1 cellular context compared by ENCODE assay signal in the genomic region with DNA sequence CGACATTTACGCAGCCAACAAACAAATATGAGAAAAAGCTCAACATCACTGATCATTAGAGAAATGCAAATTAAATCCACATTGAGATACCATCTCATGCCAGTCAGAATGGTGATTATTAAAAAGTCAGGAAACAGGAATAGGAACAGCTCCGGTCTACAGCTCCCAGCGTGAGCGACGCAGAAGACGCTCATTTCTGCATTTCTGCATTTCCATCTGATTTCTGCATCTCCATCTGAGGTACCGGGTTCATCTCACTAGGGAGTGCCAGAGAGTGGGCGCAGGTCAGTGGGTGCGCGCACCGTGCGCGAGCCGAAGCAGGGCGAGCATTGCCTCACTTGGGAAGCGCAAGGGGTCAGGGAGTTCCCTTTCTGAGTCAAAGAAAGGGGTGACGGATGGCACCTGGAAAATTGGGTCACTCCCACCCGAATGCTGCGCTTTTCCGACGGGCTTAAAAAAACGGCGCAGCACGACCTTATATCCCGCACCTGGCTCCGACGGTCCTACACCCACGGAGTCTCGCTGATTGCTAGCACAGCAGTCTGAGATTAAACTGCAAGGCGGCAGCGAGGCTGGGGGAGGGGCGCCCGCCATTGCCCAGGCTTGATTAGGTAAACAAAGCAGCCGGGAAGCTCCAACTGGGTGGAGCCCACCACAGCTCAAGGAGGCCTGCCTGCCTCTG.
TF ChIP-seq lines count a peak whose summit lies in the region.

No MANE protein-coding gene starts in this region.

TF ChIP-seq in K562, 482 proteins besides CTCF, POLR2A, EP300 and RAD21:
- 0 out of 2 replicates have a peak, but pooled peaks have one; percentile 4 for TF ChIP-seq EGR1 (conservative IDR thresholded peaks at IDR 0.05)
- TF ChIP-seq CTBP1 (IDR thresholded peaks at IDR 0.05; ENCODE audit: borderline replicate concordance), result 0 out of 2 replicates have a peak, but pooled peaks have one; percentile 33
- peak; percentile 44 to 52; a peak in 3 of 4 replicates for TF ChIP-seq NRF1 (conservative IDR thresholded peaks at IDR 0.05 in 1 of 2, IDR thresholded peaks at IDR 0.05 in 1 of 2)
